Comparison of ENCODE assay signal across 17 cellular contexts in genomic region chr17:34227293-34227692, GRCh38. TPM values are rescaled to one million over a fixed set of nuclear protein-coding genes. Genes with fewer than 3 reads are reported as not detected.
"Had no signal": no experiment of that assay in that cellular context is flagged by ENCODE, and none has a peak within 500 bp of the region (broad histone marks: within the 10 kb centered on the region; RNA-seq: fewer than 3 reads in every experiment).

No MANE protein-coding gene starts in this region.

RNA-seq across cellular contexts. Expression of gene CCL2, which starts 27.8 kb away (rescaled TPM):
- total RNA-seq: activated CD4-positive, alpha-beta memory T cell treated with anti-CD3 and anti-CD28 coated beads for 36 hours; activated CD8-positive, alpha-beta memory T cell treated with anti-CD3 and anti-CD28 coated beads for 36 hours; activated CD8-positive, alpha-beta T cell treated with anti-CD3 and anti-CD28 coated beads for 36 hours; activated naive CD4-positive, alpha-beta T cell treated with anti-CD3 and anti-CD28 coated beads for 36 hours; activated naive CD4-positive, alpha-beta T cell treated with anti-CD3 and anti-CD28 coated beads, Interleukin-2, amount 50 U/mL, for 72 hours; activated naive CD8-positive, alpha-beta T cell treated with anti-CD3 and anti-CD28 coated beads for 36 hours; activated T-helper 17 cell treated with anti-CD3 and anti-CD28 coated beads, Interleukin-2, amount 50 U/mL, for 72 hours had no signal

RNA-seq across cellular contexts. Expression of gene CCL7, which starts 42.7 kb away (rescaled TPM):
- total RNA-seq: activated B cell treated with CpG ODN at 0.5 μM for 24 hours; activated CD4-positive, alpha-beta memory T cell treated with anti-CD3 and anti-CD28 coated beads for 36 hours; activated CD4-positive, alpha-beta T cell treated with anti-CD3 and anti-CD28 coated beads, Interleukin-2, amount 10 ng/mL, durations not matched to agents 24 days and 14 days; activated CD8-positive, alpha-beta memory T cell treated with anti-CD3 and anti-CD28 coated beads for 36 hours; activated CD8-positive, alpha-beta T cell treated with anti-CD3 and anti-CD28 coated beads for 36 hours; activated naive CD4-positive, alpha-beta T cell treated with anti-CD3 and anti-CD28 coated beads for 36 hours; activated naive CD4-positive, alpha-beta T cell treated with anti-CD3 and anti-CD28 coated beads, Interleukin-2, amount 50 U/mL, for 72 hours; activated naive CD8-positive, alpha-beta T cell treated with anti-CD3 and anti-CD28 coated beads for 36 hours; activated T-cell treated with anti-CD3 and anti-CD28 coated beads, Interleukin-2, amount 50 U/mL, for 4 hours; activated T-cell treated with anti-CD3 and anti-CD28 coated beads, Interleukin-2, amount 50 U/mL, for 72 hours; activated T-helper 1 cell treated with anti-CD3 and anti-CD28 coated beads, Interleukin-12 subunit alpha, Interleukin-12 subunit beta, Interleukin-2, Interleukin-4 antibody, amounts not matched to agents 30 ng/mL and 10 ng/mL and 1 ng/mL, durations not matched to agents 14 hours and 24 hours and 36 hours; activated T-helper 17 cell treated with anti-CD3 and anti-CD28 coated beads, Interleukin-2, amount 50 U/mL, for 72 hours; aorta; astrocyte; body of pancreas; breast epithelium; cardiac septum had no signal

RNA-seq across cellular contexts. Expression of gene CCL11, which starts 58.2 kb away (rescaled TPM):
- total RNA-seq: activated B cell treated with CpG ODN at 0.5 μM for 24 hours; activated CD4-positive, alpha-beta memory T cell treated with anti-CD3 and anti-CD28 coated beads for 36 hours; activated CD4-positive, alpha-beta T cell treated with anti-CD3 and anti-CD28 coated beads, Interleukin-2, amount 10 ng/mL, durations not matched to agents 24 days and 14 days; activated CD8-positive, alpha-beta memory T cell treated with anti-CD3 and anti-CD28 coated beads for 36 hours; activated CD8-positive, alpha-beta T cell treated with anti-CD3 and anti-CD28 coated beads for 36 hours; activated naive CD4-positive, alpha-beta T cell treated with anti-CD3 and anti-CD28 coated beads for 36 hours; activated naive CD4-positive, alpha-beta T cell treated with anti-CD3 and anti-CD28 coated beads, Interleukin-2, amount 50 U/mL, for 72 hours; activated naive CD8-positive, alpha-beta T cell treated with anti-CD3 and anti-CD28 coated beads for 36 hours; activated T-cell treated with anti-CD3 and anti-CD28 coated beads, Interleukin-2, amount 50 U/mL, for 4 hours; activated T-cell treated with anti-CD3 and anti-CD28 coated beads, Interleukin-2, amount 50 U/mL, for 72 hours; activated T-helper 1 cell treated with anti-CD3 and anti-CD28 coated beads, Interleukin-12 subunit alpha, Interleukin-12 subunit beta, Interleukin-2, Interleukin-4 antibody, amounts not matched to agents 30 ng/mL and 10 ng/mL and 1 ng/mL, durations not matched to agents 14 hours and 24 hours and 36 hours; activated T-helper 17 cell treated with anti-CD3 and anti-CD28 coated beads, Interleukin-2, amount 50 U/mL, for 72 hours; aorta; astrocyte; body of pancreas had no signal
